In genomic region chr6:108874470-108875160, GRCh38 we compare ENCODE assay signal across 8 cellular contexts. TPM values are rescaled to one million over a fixed set of nuclear protein-coding genes. Genes with fewer than 3 reads are reported as not detected.
A peak's percentile ranks its signal among the peaks of the same experiment; 100 is the strongest.
DNase-seq lines count a peak whose midpoint lies in the region; ATAC-seq and TF ChIP-seq lines count a peak whose summit lies in the region.

No MANE protein-coding gene starts in this region.

- H3K27me3 Mint-ChIP-seq in CD8-positive, alpha-beta T cell (ENCODE audit: low read depth) = no peaks in the 10 kb centered on the region
- H3K27me3 Mint-ChIP-seq in activated naive CD4-positive, alpha-beta T cell treated with anti-CD3 and anti-CD28 coated beads for 36 hours (ENCODE audit: low read depth) = peaks cover 2% of the 10 kb centered on the region
- no peaks in the 10 kb centered on the region for H3K27me3 Mint-ChIP-seq in naive thymus-derived CD8-positive, alpha-beta T cell

- no peaks in the 10 kb centered on the region for H3K9me3 Mint-ChIP-seq in CD8-positive, alpha-beta T cell
- no peaks in the 10 kb centered on the region for H3K9me3 Mint-ChIP-seq in activated naive CD4-positive, alpha-beta T cell treated with anti-CD3 and anti-CD28 coated beads for 36 hours
- no peaks in the 10 kb centered on the region for H3K9me3 Mint-ChIP-seq in naive thymus-derived CD8-positive, alpha-beta T cell

- H3K4me3 ChIP-seq in CD8-positive, alpha-beta T cell (ENCODE audit: low read depth, low read length) = no peak overlapping the region

- H3K27ac ChIP-seq in CD8-positive, alpha-beta T cell (ENCODE audit: low read depth, low read length) = peak overlapping the region; percentile 13

- intact Hi-C loops in CD8-positive, alpha-beta T cell (cut with DNase I, micrococcal nuclease) = loop anchor here in 1 of 2 experiments (2.0 kb wide), 1 partner anchor 22 kb away; no protein-coding TSS in a partner anchor
- intact Hi-C loops in activated naive CD4-positive, alpha-beta T cell treated with anti-CD3 and anti-CD28 coated beads for 36 hours (cut with micrococcal nuclease) = loop anchor here (1.0 to 10.0 kb wide), 12 partner anchors 8 to 910 kb away; partner anchors contain the start of genes ARMC2 and CD164

- in situ Hi-C loops in KBM-7 (cut with MboI; ENCODE audit: low pct_unique_long_range_greater_than_20kb, low sequenced_read_pairs) = no loop called here
- in situ Hi-C loops in ACHN (cut with HindIII; ENCODE audit: low pct_ligation_motif_present, low pct_unique_long_range_greater_than_20kb, low sequenced_read_pairs) = no loop called here

- H3K27me3 ChIP-seq in CD8-positive, alpha-beta T cell (ENCODE audit: insufficient read depth, low read length) = no peaks in the 10 kb centered on the region

- peak overlapping the region; percentile 15 for H3K4me3 Mint-ChIP-seq in CD8-positive, alpha-beta T cell
- H3K4me3 Mint-ChIP-seq in activated naive CD4-positive, alpha-beta T cell treated with anti-CD3 and anti-CD28 coated beads for 36 hours = peak overlapping the region; percentile 20
- peak overlapping the region in 7 of 10 donors; percentile 4 to 61 (median 41) for H3K4me3 Mint-ChIP-seq in naive thymus-derived CD8-positive, alpha-beta T cell

- DNase-seq in CD8-positive, alpha-beta T cell = peak in 4 of 7 experiments; percentile 9 to 53 (median 28)
- peak; percentile 38 for DNase-seq in KBM-7
- DNase-seq in activated naive CD4-positive, alpha-beta T cell treated with anti-CD3 and anti-CD28 coated beads for 36 hours = peak; percentile 80
- DNase-seq in naive thymus-derived CD8-positive, alpha-beta T cell = peak in 1 of 10 donors; percentile 15
- DNase-seq in ACHN = no peak
- no peak for DNase-seq in medulla oblongata (ENCODE audit: extremely low spot score)
- no peak for DNase-seq in NCI-H748 treated with DMSO at 0.1 percent for 48 hours (lab: John Stamatoyannopoulos, UW)

- H3K4me1 Mint-ChIP-seq in CD8-positive, alpha-beta T cell (ENCODE audit: low read depth) = peaks cover 46% of the 10 kb centered on the region
- H3K4me1 Mint-ChIP-seq in activated naive CD4-positive, alpha-beta T cell treated with anti-CD3 and anti-CD28 coated beads for 36 hours (ENCODE audit: low read depth) = peaks cover 22% of the 10 kb centered on the region
- peaks cover 15 to 50% (median 36%) of the 10 kb centered on the region in 4 donors for H3K4me1 Mint-ChIP-seq in naive thymus-derived CD8-positive, alpha-beta T cell

- CTCF ChIA-PET in CD8-positive, alpha-beta T cell (lab: Charles Lee) = interaction anchor here (0.9 kb wide), 1 partner anchor 11 kb away, joined by 3 read pairs; no protein-coding TSS in a partner anchor
- CTCF ChIA-PET in activated naive CD4-positive, alpha-beta T cell treated with anti-CD3 and anti-CD28 coated beads for 36 hours (lab: Charles Lee) = interaction anchor here (0.6 to 1.6 kb wide), 9 partner anchors 11 to 198 kb away, joined by 3 to 6 read pairs (median 3); no protein-coding TSS in a partner anchor

- no peaks in the 10 kb centered on the region for H3K9me3 ChIP-seq in CD8-positive, alpha-beta T cell (ENCODE audit: low read length)

- no peak for TF ChIP-seq CTCF in CD8-positive, alpha-beta T cell (IDR thresholded peaks at IDR 0.05)

- POLR2A ChIA-PET in CD8-positive, alpha-beta T cell (lab: Charles Lee) = interaction anchor here (0.6 to 0.8 kb wide), 2 partner anchors 122 to 196 kb away, joined by 3 to 5 read pairs; no protein-coding TSS in a partner anchor
- POLR2A ChIA-PET in naive thymus-derived CD8-positive, alpha-beta T cell (lab: Charles Lee) = interaction anchor here (0.7 kb wide), 1 partner anchor 55 kb away, joined by 4 read pairs; no protein-coding TSS in a partner anchor

- H3K36me3 Mint-ChIP-seq in CD8-positive, alpha-beta T cell = peaks cover 42% of the 10 kb centered on the region
- H3K36me3 Mint-ChIP-seq in activated naive CD4-positive, alpha-beta T cell treated with anti-CD3 and anti-CD28 coated beads for 36 hours (ENCODE audit: low read depth) = peaks cover 37% of the 10 kb centered on the region
- H3K36me3 Mint-ChIP-seq in naive thymus-derived CD8-positive, alpha-beta T cell = peaks cover 22 to 44% (median 35%) of the 10 kb centered on the region in 3 donors

- H3K27ac Mint-ChIP-seq in CD8-positive, alpha-beta T cell = peak overlapping the region; percentile 85
- no peak overlapping the region for H3K27ac Mint-ChIP-seq in activated naive CD4-positive, alpha-beta T cell treated with anti-CD3 and anti-CD28 coated beads for 36 hours
- H3K27ac Mint-ChIP-seq in naive thymus-derived CD8-positive, alpha-beta T cell = peak overlapping the region in 7 of 10 donors; percentile 4 to 81 (median 55)

- H3K4me1 ChIP-seq in CD8-positive, alpha-beta T cell (ENCODE audit: insufficient read depth, low read length) = peaks cover 35% of the 10 kb centered on the region

- H3K36me3 ChIP-seq in CD8-positive, alpha-beta T cell (ENCODE audit: insufficient read depth, low read length) = no peaks in the 10 kb centered on the region

- peak; percentile 45 for ATAC-seq in CD8-positive, alpha-beta T cell
- ATAC-seq in GM21390 (IDR thresholded peaks at IDR 0.05; ENCODE audit: unreplicated experiment) = peak; percentile 84
- ATAC-seq in naive thymus-derived CD8-positive, alpha-beta T cell = peak in 1 of 2 donors; percentile 23

RNA-seq across cellular contexts. Expression of gene ARMC2, which starts 26.4 kb away (rescaled TPM):
- total RNA-seq in CD8-positive, alpha-beta T cell = 1 to 10 TPM; 4.2 to 6.1 TPM
- 1 to 10 TPM; 3.6 to 3.9 TPM for total RNA-seq in activated naive CD4-positive, alpha-beta T cell treated with anti-CD3 and anti-CD28 coated beads for 36 hours
- total RNA-seq in naive thymus-derived CD8-positive, alpha-beta T cell = 1 to 10 TPM; 7.6 to 9.4 TPM
- 1 to 10 TPM; 2.4 to 4.9 (median 2.8) TPM for polyA plus RNA-seq in naive thymus-derived CD8-positive, alpha-beta T cell

Comparison
In these comparisons a context has a peak if more than half of its experiments do, and no peak if none do; other contexts are left out.
1. DNase-seq: peak in CD8-positive, alpha-beta T cell (4 of 7), KBM-7 (single experiment) and activated naive CD4-positive, alpha-beta T cell treated with anti-CD3 and anti-CD28 coated beads for 36 hours (single experiment); none in ACHN (single experiment), medulla oblongata (single experiment) and NCI-H748 treated with DMSO at 0.1 percent for 48 hours (single experiment).
2. Peak in every context shown above with its lines, with median percentiles within 50 percentile points of each other: H3K4me3 Mint-ChIP-seq.